In genomic region chr17:28368915-28369683, GRCh38 we compare ENCODE assay signal across 21 cellular contexts. TPM values are rescaled to one million over a fixed set of nuclear protein-coding genes. Genes with fewer than 3 reads are reported as not detected.
A peak's percentile ranks its signal among the peaks of the same experiment; 100 is the strongest.
DNase-seq lines count a peak whose midpoint lies in the region; ATAC-seq, FAIRE-seq and TF ChIP-seq lines count a peak whose summit lies in the region.
"Had no signal": no experiment of that assay in that cellular context is flagged by ENCODE, and none has a peak within 500 bp of the region (broad histone marks: within the 10 kb centered on the region; RNA-seq: fewer than 3 reads in every experiment).

No MANE protein-coding gene starts in this region.

- intact Hi-C loops in heart right ventricle (cut with DNase I): no loop called here
- intact Hi-C loops in Right ventricle myocardium inferior (cut with DNase I): no loop called here
- intact Hi-C loops in adrenal gland (cut with DNase I): no loop called here
- intact Hi-C loops in right lobe of liver (cut with DNase I): no loop called here

- H3K36me3 ChIP-seq in heart right ventricle: peaks cover 0 to 15% (median 3%) of the 10 kb centered on the region in 9 donors
- H3K36me3 ChIP-seq in adrenal gland (replicated peaks in 1 of 2): peaks cover 0 to 6% of the 10 kb centered on the region in 2 donors
- H3K36me3 ChIP-seq in right lobe of liver: peaks cover 0 to 27% (median 10%) of the 10 kb centered on the region in 4 donors
- H3K36me3 ChIP-seq in smooth muscle cell (ENCODE audit: low read depth): no peaks in the 10 kb centered on the region
- H3K36me3 ChIP-seq in small intestine (ENCODE audit: control insufficient read depth in 2 of 2, insufficient read depth in 2 of 2, low read length in 2 of 2): peaks cover 0 to 4% of the 10 kb centered on the region in 2 donors

- TF ChIP-seq CTCF in heart right ventricle (IDR thresholded peaks at IDR 0.05) (no peak), adrenal gland (IDR thresholded peaks at IDR 0.05) (no peak), right lobe of liver (IDR thresholded peaks at IDR 0.05) (no peak), smooth muscle cell (IDR thresholded peaks at IDR 0.05; ENCODE audit: borderline replicate concordance, insufficient read depth, poor library complexity, severe bottlenecking) (no peak)

- no peak for FAIRE-seq in small intestine (lab: Jason Lieb, UNC)
- FAIRE-seq: H54 had no signal

- H3F3A ChIP-seq in smooth muscle cell (ENCODE audit: low read depth): peaks cover 5% of the 10 kb centered on the region

- no peak for ATAC-seq in heart right ventricle
- no peak for ATAC-seq in Right ventricle myocardium inferior
- no peak for ATAC-seq in right lobe of liver
- no peak for ATAC-seq in HG02870 (IDR thresholded peaks at IDR 0.05; ENCODE audit: unreplicated experiment)
- ATAC-seq in HG03432 (IDR thresholded peaks at IDR 0.05; ENCODE audit: unreplicated experiment): no peak

- no peak for TF ChIP-seq POLR2A in adrenal gland (IDR thresholded peaks at IDR 0.05)
- TF ChIP-seq POLR2A in right lobe of liver (IDR thresholded peaks at IDR 0.05): no peak

- peak overlapping the region; percentile 94 for H3K4me2 ChIP-seq in smooth muscle cell

- no peak overlapping the region for H3K9ac ChIP-seq in smooth muscle cell (ENCODE audit: low read depth)

- DNase-seq in heart right ventricle (no peak), Right ventricle myocardium inferior (ENCODE audit: missing footprints) (no peak), adrenal gland (no peak), right lobe of liver (no peak), smooth muscle cell (lab: John Stamatoyannopoulos, UW; ENCODE audit: unreplicated experiment) (no peak), small intestine (no peak)
- DNase-seq: DMS79, HFFc6, IMR-90, NCI-H187, NCI-H2227 treated with DMSO at 0.1 percent for 48 hours, NCI-H510A treated with DMSO at 0.1 percent for 48 hours had no signal

- peaks cover 4 to 40% (median 29%) of the 10 kb centered on the region in 9 donors for H3K4me1 ChIP-seq in heart right ventricle
- H3K4me1 ChIP-seq in adrenal gland (replicated peaks in 1 of 2): peaks cover 33 to 34% of the 10 kb centered on the region in 2 donors
- peaks cover 0 to 22% (median 2%) of the 10 kb centered on the region in 4 donors for H3K4me1 ChIP-seq in right lobe of liver
- H3K4me1 ChIP-seq in smooth muscle cell (ENCODE audit: low read depth): peaks cover 20% of the 10 kb centered on the region
- H3K4me1 ChIP-seq in small intestine (ENCODE audit: control insufficient read depth in 2 of 2, insufficient read depth in 1 of 2, low read depth in 1 of 2, low read length in 1 of 2): peaks cover 0 to 9% of the 10 kb centered on the region in 2 donors

- H3K27me3 ChIP-seq in heart right ventricle (peaks cover 0 to 22% (median 0%) of the 10 kb centered on the region in 7 donors), adrenal gland (no peaks in the 10 kb centered on the region), right lobe of liver (no peaks in the 10 kb centered on the region), smooth muscle cell (ENCODE audit: low read depth) (no peaks in the 10 kb centered on the region), small intestine (ENCODE audit: control insufficient read depth in 2 of 2, insufficient read depth in 2 of 2, low read length in 2 of 2) (no peaks in the 10 kb centered on the region)
- H3K27me3 ChIP-seq: SJSA1 had no signal

- H3K4me3 ChIP-seq in heart right ventricle (peak overlapping the region in 1 of 10 donors; percentile 14), adrenal gland (no peak overlapping the region), right lobe of liver (peak overlapping the region; percentile 63 to 92 (median 88)), smooth muscle cell (no peak overlapping the region), small intestine (ENCODE audit: low read depth in 1 of 2, low read length in 2 of 2) (no peak overlapping the region)
- H3K4me3 ChIP-seq: SJSA1 had no signal

- H2AFZ ChIP-seq in smooth muscle cell (ENCODE audit: low read depth): no peak overlapping the region

- WGBS in heart right ventricle, 2 donors: 90 to 91% methylated on average over 23 of the region's 23 CpGs
- 91 to 98% (median 94%) methylated on average over 7 to 23 of the region's 23 CpGs for WGBS in adrenal gland, 4 donors
- WGBS in right lobe of liver (ENCODE audit: insufficient coverage, low coverage, low lambda C conversion rate, missing lambda C conversion rate): 23% methylated on average over 12 of the region's 23 CpGs
- 97% methylated on average over 23 of the region's 23 CpGs for WGBS in smooth muscle cell (ENCODE audit: low lambda C conversion rate)
- WGBS in small intestine, 3 donors: 88 to 94% (median 93%) methylated on average over 23 of the region's 23 CpGs

- peaks cover 19% of the 10 kb centered on the region for H4K20me1 ChIP-seq in smooth muscle cell (ENCODE audit: low read depth)

- H3K27ac ChIP-seq in heart right ventricle: peak overlapping the region in 6 of 10 donors; percentile 26 to 85 (median 79)
- H3K27ac ChIP-seq in adrenal gland: peak overlapping the region in 3 of 5 donors; percentile 79 to 93 (median 91)
- peak overlapping the region; percentile 70 to 92 (median 85) for H3K27ac ChIP-seq in right lobe of liver
- no peak overlapping the region for H3K27ac ChIP-seq in smooth muscle cell (ENCODE audit: low read depth)
- no peak overlapping the region for H3K27ac ChIP-seq in small intestine (ENCODE audit: low read depth in 1 of 2, low read length in 1 of 2)
- H3K27ac ChIP-seq: HL-60, SJSA1 had no signal

- H3K9me3 ChIP-seq in heart right ventricle (no peaks in the 10 kb centered on the region), adrenal gland (replicated peaks in 1 of 3) (no peaks in the 10 kb centered on the region), right lobe of liver (no peaks in the 10 kb centered on the region), smooth muscle cell (replicated peaks; ENCODE audit: low read depth) (no peaks in the 10 kb centered on the region), small intestine (ENCODE audit: control insufficient read depth, low read depth) (no peaks in the 10 kb centered on the region)
- H3K9me3 ChIP-seq: SJSA1 had no signal

- peaks cover 13% of the 10 kb centered on the region for H3K79me2 ChIP-seq in smooth muscle cell (ENCODE audit: low read depth)

RNA-seq across cellular contexts. Expression of gene VTN, which starts 1.0 kb away (rescaled TPM):
- 100 to 1,000 TPM in 1 of 10 donors, 10 to 100 TPM in 9; 44.8 to 121 (median 67.0) TPM for total RNA-seq in heart right ventricle
- 10 to 100 TPM; 26.3 to 27.8 TPM for polyA plus RNA-seq in heart right ventricle
- total RNA-seq in Right ventricle myocardium inferior: 36.9 TPM
- total RNA-seq in adrenal gland: 100 to 1,000 TPM; 140 to 470 (median 223) TPM
- polyA plus RNA-seq in adrenal gland: 100 to 1,000 TPM in 2 of 3 donors, 10 to 100 TPM in 1; 69.9 to 184 (median 122) TPM
- total RNA-seq in right lobe of liver: 1,000 to 10,000 TPM; 2,747 to 3,771 (median 3,031) TPM
- total RNA-seq in smooth muscle cell: 60.3 and 90.5 TPM in 2 replicates
- 71.2 and 90.3 TPM in 2 replicates for polyA plus RNA-seq in smooth muscle cell
- 1 to 10 TPM; 1.3 to 2.4 (median 2.0) TPM for polyA plus RNA-seq in small intestine
- total RNA-seq: HT1080, M059J had no signal

RNA-seq across cellular contexts. Expression of gene SARM1, which starts 2.4 kb away (rescaled TPM):
- total RNA-seq in heart right ventricle (10 to 100 TPM in 1 of 10 donors, 1 to 10 TPM in 9; 5.2 to 10.5 (median 8.4) TPM), Right ventricle myocardium inferior (6.2 TPM), adrenal gland (10 to 100 TPM; 20.7 to 40.0 (median 28.2) TPM), right lobe of liver (1 to 10 TPM; 2.8 to 5.1 (median 3.9) TPM), smooth muscle cell (8.2 and 13.4 TPM in 2 replicates)
- polyA plus RNA-seq in heart right ventricle (1 to 10 TPM; 4.4 to 4.8 TPM), adrenal gland (10 to 100 TPM; 10.8 to 22.6 (median 16.0) TPM), smooth muscle cell (8.3 and 8.7 TPM in 2 replicates), small intestine (10 to 100 TPM in 2 of 3 donors, 1 to 10 TPM in 1; 8.9 to 11.4 (median 10.5) TPM)

RNA-seq across cellular contexts. Expression of gene SEBOX, which starts 4.1 kb away (rescaled TPM):
- total RNA-seq in heart right ventricle (not detected), Right ventricle myocardium inferior (not detected), adrenal gland (not detected), right lobe of liver (not detected), smooth muscle cell (not detected in 2 replicates)
- polyA plus RNA-seq in heart right ventricle (not detected), adrenal gland (not detected), smooth muscle cell (not detected in 2 replicates), small intestine (not detected)
- total RNA-seq: A172, HFFc6, HT1080, IMR-90, M059J, SJSA1 had no signal
- polyA plus RNA-seq: BJ, IMR-90 had no signal

RNA-seq across cellular contexts. Expression of gene POLDIP2, which starts 11.8 kb away (rescaled TPM):
- total RNA-seq in heart right ventricle (100 to 1,000 TPM; 144 to 176 (median 160) TPM), Right ventricle myocardium inferior (160 TPM), adrenal gland (100 to 1,000 TPM; 160 to 204 (median 180) TPM), right lobe of liver (100 to 1,000 TPM in 5 of 6 experiments, 10 to 100 TPM in 1; 92.5 to 156 (median 130) TPM), smooth muscle cell (52.6 and 55.0 TPM in 2 replicates)
- polyA plus RNA-seq in heart right ventricle (100 to 1,000 TPM in 1 of 2 donors, 10 to 100 TPM in 1; 66.4 to 149 TPM), adrenal gland (100 to 1,000 TPM in 2 of 3 donors, 10 to 100 TPM in 1; 74.2 to 201 (median 111) TPM), smooth muscle cell (82.9 and 83.2 TPM in 2 replicates), small intestine (10 to 100 TPM; 61.5 to 73.2 (median 64.6) TPM)

RNA-seq across cellular contexts. Expression of gene TNFAIP1, which starts 33.5 kb away (rescaled TPM):
- 10 to 100 TPM; 33.0 to 87.6 (median 45.8) TPM for total RNA-seq in heart right ventricle
- polyA plus RNA-seq in heart right ventricle: 10 to 100 TPM; 15.1 to 33.8 TPM
- total RNA-seq in Right ventricle myocardium inferior: 32.9 TPM
- 10 to 100 TPM; 21.7 to 70.6 (median 49.1) TPM for total RNA-seq in adrenal gland
- polyA plus RNA-seq in adrenal gland: 10 to 100 TPM; 17.2 to 32.5 (median 23.8) TPM
- total RNA-seq in right lobe of liver: 10 to 100 TPM; 32.3 to 87.6 (median 38.2) TPM
- 81.0 and 89.9 TPM in 2 replicates for total RNA-seq in smooth muscle cell
- 75.0 and 82.4 TPM in 2 replicates for polyA plus RNA-seq in smooth muscle cell
- polyA plus RNA-seq in small intestine: 10 to 100 TPM; 16.1 to 18.1 (median 16.9) TPM

Comparison
In these comparisons a context has a peak if more than half of its experiments do, and no peak if none do; other contexts are left out.
1. H3K27ac ChIP-seq: peak in heart right ventricle (6 of 10), adrenal gland (3 of 5) and right lobe of liver (3 of 3); none in smooth muscle cell (single experiment) and small intestine (0 of 2).
2. H3K4me3 ChIP-seq: peak in right lobe of liver (3 of 3); none in adrenal gland (0 of 4), smooth muscle cell (single experiment) and small intestine (0 of 2).
3. RNA of gene VTN, which starts 1.0 kb away (total RNA-seq): 2,747 to 3,771 TPM in right lobe of liver; 140 to 470 TPM in adrenal gland, 44.8 to 121 TPM in heart right ventricle, 60.3 to 90.5 TPM in smooth muscle cell and 36.9 TPM in Right ventricle myocardium inferior (single experiment); every median in the first group is over 4 times any median in the second.